ENCODE assay signal across 20 cellular contexts in genomic region chr6:113526553-113526952, GRCh38.
"Had no signal": no experiment of that assay in that cellular context is flagged by ENCODE, and none has a peak within 500 bp of the region (broad histone marks: within the 10 kb centered on the region; RNA-seq: fewer than 3 reads in every experiment).

No MANE protein-coding gene starts in this region.

- H3K9me3 ChIP-seq: left ventricle myocardium inferior, tibial nerve, uterus had no signal

- H3K27me3 ChIP-seq: brain microvascular endothelial cell, tibial nerve, uterus had no signal

- ATAC-seq: activated T-cell treated with anti-CD3 and anti-CD28 coated beads, Interleukin-2, amount 50 U/mL, for 72 hours; stimulated activated naive CD8-positive, alpha-beta T cell treated with anti-CD3 and anti-CD28 coated beads, Interleukin-15, Interleukin-2, amounts not matched to agents 100 U/mL and 50 U/mL, for 24 hours had no signal

- H3K36me3 ChIP-seq: brain microvascular endothelial cell, left ventricle myocardium inferior, tibial nerve, uterus had no signal

- H3K4me3 ChIP-seq: left ventricle myocardium inferior, tibial nerve, uterus had no signal

- DNase-seq: activated CD4-positive, alpha-beta T cell treated with anti-CD3 and anti-CD28 coated beads, Interleukin-2, amount 50 U/mL, for 4 hours; activated effector memory CD4-positive, alpha-beta T cell treated with anti-CD3 and anti-CD28 coated beads, Interleukin-2, amount 50 U/mL, for 16 hours; activated naive CD4-positive, alpha-beta T cell treated with anti-CD3 and anti-CD28 coated beads, Interleukin-2, amount 50 U/mL, for 16 hours; activated T-cell treated with anti-CD3 and anti-CD28 coated beads, Interleukin-2, amount 50 U/mL, for 72 hours; aorta; brain microvascular endothelial cell; cerebellar nuclear complex; cortex of kidney; effector CD8-positive, alpha-beta T cell; foreskin melanocyte; glutamatergic neuron; left ventricle myocardium inferior; nephron progenitor cell; nucleus accumbens; stimulated activated naive CD8-positive, alpha-beta T cell treated with anti-CD3 and anti-CD28 coated beads, Interleukin-15, Interleukin-2, amounts not matched to agents 100 U/mL and 50 U/mL, for 24 hours; substantia nigra; T1000; uterus had no signal

- H3K4me1 ChIP-seq: left ventricle myocardium inferior, tibial nerve, uterus had no signal

- H3K27ac ChIP-seq: brain microvascular endothelial cell, left ventricle myocardium inferior, tibial nerve, uterus, VCaP had no signal
